ENCODE assay signal across 14 cellular contexts in the genomic region with DNA sequence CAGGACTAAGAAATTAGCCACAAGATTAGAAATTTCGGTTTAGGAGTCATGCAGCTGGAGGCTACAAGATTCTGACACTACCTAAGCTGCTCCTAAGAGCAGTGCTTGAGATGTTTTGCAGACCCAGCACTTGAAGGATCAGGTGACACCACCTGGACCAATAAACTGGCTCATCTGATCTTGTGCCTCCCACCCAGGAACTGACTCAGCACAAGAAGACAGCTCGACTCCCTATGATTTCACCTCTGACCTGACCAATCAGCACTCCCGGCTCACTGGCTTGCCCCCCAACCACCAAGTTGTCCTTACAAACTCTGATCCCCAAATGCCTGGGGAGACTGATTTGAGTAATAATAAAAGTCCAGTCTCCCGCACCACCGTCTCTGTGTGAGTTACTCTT.
DNase-seq lines count a peak whose midpoint lies in the region; ATAC-seq lines count a peak whose summit lies in the region.
"Had no signal": no experiment of that assay in that cellular context is flagged by ENCODE, and none has a peak within 500 bp of the region (broad histone marks: within the 10 kb centered on the region; RNA-seq: fewer than 3 reads in every experiment).

No MANE protein-coding gene starts in this region.

- H3K4me1 ChIP-seq in HUES48 (ENCODE audit: control insufficient read depth, insufficient read depth, low read length): peaks cover 30% of the 10 kb centered on the region

- no peaks in the 10 kb centered on the region for H3K9me3 ChIP-seq in HUES48 (ENCODE audit: control insufficient read depth, insufficient read depth, low read length)
- H3K9me3 ChIP-seq: BLaER1 had no signal

- no peak overlapping the region for H3K4me3 ChIP-seq in HUES48 (ENCODE audit: low read depth, low read length)
- H3K4me3 ChIP-seq: BLaER1 had no signal

- in situ Hi-C loops in SK-MEL-5 (cut with HindIII; ENCODE audit: low pct_unique_long_range_greater_than_20kb, low sequenced_read_pairs): no loop called here

- H3K36me3 ChIP-seq in HUES48 (ENCODE audit: control insufficient read depth, insufficient read depth, low read length): no peaks in the 10 kb centered on the region
- H3K36me3 ChIP-seq: BLaER1 had no signal

- DNase-seq in EL (peak; percentile 20), SK-MEL-5 (ENCODE audit: low read depth, low spot score) (peak; percentile 26), iPS DF 19.7 (ENCODE audit: low read depth, low spot score) (peak; percentile 88), NCI-H1436 treated with DMSO at 0.1 percent for 48 hours (lab: John Stamatoyannopoulos, UW) (no peak), NK-92 (lab: John Stamatoyannopoulos, UW; ENCODE audit: unreplicated experiment) (no peak)
- DNase-seq: activated naive CD4-positive, alpha-beta T cell treated with Interleukin-2 at 50 U/mL for 16 hours; effector memory CD8-positive, alpha-beta T cell; kidney; retina; T-helper 17 cell had no signal

- H3K9ac ChIP-seq in HUES48 (ENCODE audit: low read depth, low read length): peak overlapping the region; percentile 9; the same call in 1 of the 2 replicates
- H3K9ac ChIP-seq: BLaER1 had no signal

- peak overlapping the region; percentile 44 for H3K27ac ChIP-seq in HUES48 (ENCODE audit: low read depth, low read length)
- H3K27ac ChIP-seq: BLaER1, RWPE1 had no signal

- ATAC-seq in GM21717 (IDR thresholded peaks at IDR 0.05; ENCODE audit: unreplicated experiment): no peak
- ATAC-seq: effector memory CD8-positive, alpha-beta T cell; T-helper 17 cell had no signal

- no peaks in the 10 kb centered on the region for H3K27me3 ChIP-seq in HUES48 (ENCODE audit: control insufficient read depth, insufficient read depth, low read length)
- H3K27me3 ChIP-seq: BLaER1 had no signal

Comparison
In these comparisons a context has a peak if more than half of its experiments do, and no peak if none do; other contexts are left out.
1. DNase-seq: peak in EL (single experiment), SK-MEL-5 (single experiment) and iPS DF 19.7 (single experiment); none in NCI-H1436 treated with DMSO at 0.1 percent for 48 hours (single experiment) and NK-92 (single experiment).